ENCODE assay signal across 12 cellular contexts in genomic region chr10:44306762-44307161, GRCh38.
DNase-seq lines count a peak whose midpoint lies in the region; ATAC-seq and TF ChIP-seq lines count a peak whose summit lies in the region.
"Had no signal": no experiment of that assay in that cellular context is flagged by ENCODE, and none has a peak within 500 bp of the region (broad histone marks: within the 10 kb centered on the region; RNA-seq: fewer than 3 reads in every experiment).

No MANE protein-coding gene starts in this region.

- H3K4me3 Mint-ChIP-seq in progenitor cell of endocrine pancreas (ENCODE audit: low read depth) = no peak overlapping the region
- H3K4me3 Mint-ChIP-seq: activated naive CD4-positive, alpha-beta T cell treated with anti-CD3 and anti-CD28 coated beads, Interleukin-2, amount 50 U/mL, for 24 hours had no signal

- TF ChIP-seq POLR2A in GM18505 (IDR thresholded peaks at IDR 0.05; ENCODE audit: borderline replicate concordance, extremely low read depth, insufficient read depth, insufficient read length) = no peak

- in situ Hi-C loops in astrocyte of the spinal cord (cut with HindIII; ENCODE audit: low sequenced_read_pairs) = no loop called here

- peaks cover 8% of the 10 kb centered on the region for H3K9me3 Mint-ChIP-seq in progenitor cell of endocrine pancreas (ENCODE audit: low read depth)
- H3K9me3 Mint-ChIP-seq: activated naive CD4-positive, alpha-beta T cell treated with anti-CD3 and anti-CD28 coated beads, Interleukin-2, amount 50 U/mL, for 24 hours had no signal

- H3K27me3 Mint-ChIP-seq in progenitor cell of endocrine pancreas = peaks cover 27% of the 10 kb centered on the region

- TF ChIP-seq CTCF in astrocyte of the spinal cord (IDR thresholded peaks at IDR 0.05; ENCODE audit: low read depth, low read length) (peak; percentile 13), progenitor cell of endocrine pancreas (IDR thresholded peaks at IDR 0.05; ENCODE audit: unreplicated experiment) (peak; percentile 40)

- H3K36me3 Mint-ChIP-seq in progenitor cell of endocrine pancreas (ENCODE audit: insufficient read depth) = no peaks in the 10 kb centered on the region
- H3K36me3 Mint-ChIP-seq: activated naive CD4-positive, alpha-beta T cell treated with anti-CD3 and anti-CD28 coated beads, Interleukin-2, amount 50 U/mL, for 24 hours had no signal

- no peak overlapping the region for H3K27ac Mint-ChIP-seq in progenitor cell of endocrine pancreas
- H3K27ac Mint-ChIP-seq: activated naive CD4-positive, alpha-beta T cell treated with anti-CD3 and anti-CD28 coated beads, Interleukin-2, amount 50 U/mL, for 24 hours had no signal

- ATAC-seq in GM18505 (IDR thresholded peaks at IDR 0.05; ENCODE audit: unreplicated experiment) = no peak

- peaks cover 2% of the 10 kb centered on the region for H3K4me1 Mint-ChIP-seq in progenitor cell of endocrine pancreas (ENCODE audit: low read depth)

- H3K4me3 ChIP-seq in astrocyte of the spinal cord (ENCODE audit: low read depth, low read length) = no peak overlapping the region

- DNase-seq in NCI-H2171 (lab: John Stamatoyannopoulos, UW) (peak; percentile 4), NCI-H2171 treated with DMSO at 0.1 percent for 48 hours (lab: John Stamatoyannopoulos, UW) (no peak), LHCN-M2 (ENCODE audit: low read depth) (peak; percentile 24), astrocyte of the spinal cord (ENCODE audit: low read depth, low spot score) (no peak), progenitor cell of endocrine pancreas (ENCODE audit: low spot score, unreplicated experiment) (no peak), DMS79 (lab: John Stamatoyannopoulos, UW) (no peak), glomerular visceral epithelial cell (ENCODE audit: extremely low spot score) (no peak)
- DNase-seq: effector memory CD4-positive, alpha-beta T cell; islet precursor cell; NCI-H1092 had no signal

Comparison
In these comparisons a context has a peak if more than half of its experiments do, and no peak if none do; other contexts are left out.
1. DNase-seq: peak in NCI-H2171 (single experiment) and LHCN-M2 (single experiment); none in NCI-H2171 treated with DMSO at 0.1 percent for 48 hours (single experiment), astrocyte of the spinal cord (single experiment), progenitor cell of endocrine pancreas (single experiment), DMS79 (single experiment) and glomerular visceral epithelial cell (single experiment).